25 cellular contexts compared by ENCODE assay signal in genomic region chr21:29870814-29871213, GRCh38.
DNase-seq lines count a peak whose midpoint lies in the region; ATAC-seq, FAIRE-seq and TF ChIP-seq lines count a peak whose summit lies in the region.
"Had no signal": no experiment of that assay in that cellular context is flagged by ENCODE, and none has a peak within 500 bp of the region (broad histone marks: within the 10 kb centered on the region; RNA-seq: fewer than 3 reads in every experiment).

No MANE protein-coding gene starts in this region.

- H3K4me1 ChIP-seq in H9 (ENCODE audit: insufficient read depth, low read length) (no peaks in the 10 kb centered on the region), H1 (replicated peaks in 1 of 4; ENCODE audit: control insufficient read depth in 3 of 4, insufficient read depth in 4 of 4, low read length in 3 of 4) (peaks cover 0 to 7% (median 1%) of the 10 kb centered on the region in 4 experiments; a peak in 4 of 7 replicates), neuronal stem cell (ENCODE audit: control insufficient read depth in 2 of 2, insufficient read depth in 1 of 2, low read depth in 1 of 2, low read length in 2 of 2) (peaks cover 0 to 2% of the 10 kb centered on the region in 2 donors)
- H3K4me1 ChIP-seq: SJCRH30 had no signal

- no peak overlapping the region for H2BK15ac ChIP-seq in H9 (ENCODE audit: low read depth, low read length)
- no peak overlapping the region for H2BK15ac ChIP-seq in H1 (ENCODE audit: low read length)
- H2BK15ac ChIP-seq in neuronal stem cell (ENCODE audit: low read length), result no peak overlapping the region

- H3K23ac ChIP-seq in H9 (ENCODE audit: insufficient read length, low read depth, low read length) (no peak overlapping the region), H1 (ENCODE audit: insufficient read length) (no peak overlapping the region), neuronal stem cell (ENCODE audit: low read depth, low read length, poor library complexity) (no peak overlapping the region)

- H4K8ac ChIP-seq in H9 (replicated peaks; ENCODE audit: insufficient read length, low read depth, low read length) (no peak overlapping the region), H1 (ENCODE audit: extremely low read depth, insufficient read depth, low read length) (no peak overlapping the region), neuronal stem cell (ENCODE audit: low read depth, low read length) (no peak overlapping the region)

- no peaks in the 10 kb centered on the region; the same call in 1 of the 2 replicates for H3K27me3 Mint-ChIP-seq in H9 (ENCODE audit: low read depth)
- H3K27me3 Mint-ChIP-seq in CD4-positive, alpha-beta T cell, result peaks cover 16% of the 10 kb centered on the region
- H3K27me3 Mint-ChIP-seq: CD4-positive, CD25-positive, alpha-beta regulatory T cell had no signal

- H3K4me2 ChIP-seq in H9 (ENCODE audit: insufficient read depth, insufficient read length, low read length), result no peak overlapping the region
- H3K4me2 ChIP-seq in H1 (ENCODE audit: insufficient read depth in 1 of 2, low read depth in 2 of 2, low read length in 2 of 2), result no peak overlapping the region; a peak in 1 of 4 replicates
- H3K4me2 ChIP-seq in neuronal stem cell (ENCODE audit: insufficient read depth, low read length, poor library complexity, severe bottlenecking), result no peak overlapping the region
- H3K4me2 ChIP-seq: BLaER1, PC-9 had no signal

- H3T11ph ChIP-seq in H9 (ENCODE audit: low read length), result no peak overlapping the region

- H3K9ac ChIP-seq in H9 (ENCODE audit: extremely low read depth, insufficient read length, low read length) (no peak overlapping the region), H1 (replicated peaks in 1 of 4; ENCODE audit: extremely low read depth in 1 of 4, low read depth in 3 of 4, low read length in 3 of 4) (no peak overlapping the region), neuronal stem cell (ENCODE audit: low read depth, low read length, poor library complexity) (no peak overlapping the region)
- H3K9ac ChIP-seq: BLaER1 had no signal

- no peak overlapping the region for H2AK5ac ChIP-seq in H9 (ENCODE audit: insufficient read length, low read length)
- no peak overlapping the region for H2AK5ac ChIP-seq in H1 (ENCODE audit: low read depth, low read length)
- no peak overlapping the region for H2AK5ac ChIP-seq in neuronal stem cell (ENCODE audit: low read depth, low read length)

- no peak for ATAC-seq in CD4-positive, alpha-beta T cell (ENCODE audit: poor library complexity)
- ATAC-seq: GM12878, HepG2, Right ventricle myocardium inferior, SK-N-SH treated with all-trans-retinoic acid at 6 μM for 48 hours had no signal

- H3K18ac ChIP-seq in H9 (ENCODE audit: insufficient read length, low read depth, low read length) (no peak overlapping the region), H1 (ENCODE audit: extremely low read depth, low read length) (no peak overlapping the region), neuronal stem cell (ENCODE audit: low read length) (no peak overlapping the region)

- intact Hi-C loops in CD4-positive, alpha-beta T cell (cut with DNase I, micrococcal nuclease), result no loop called here

- H3K4ac ChIP-seq in H9 (ENCODE audit: low read depth, low read length) (no peak overlapping the region), H1 (replicated peaks; ENCODE audit: insufficient read length, low read depth, low read length) (no peak overlapping the region), neuronal stem cell (ENCODE audit: low read length) (no peak overlapping the region)

- H3K23me2 ChIP-seq in H9 (ENCODE audit: insufficient read length, low read depth, low read length, poor library complexity, severe bottlenecking) (no peaks in the 10 kb centered on the region), H1 (ENCODE audit: low read depth, low read length) (no peaks in the 10 kb centered on the region; the same call in 1 of the 2 replicates)

- H4K5ac ChIP-seq in H9 (ENCODE audit: insufficient read length, low read depth, low read length) (no peak overlapping the region), H1 (ENCODE audit: insufficient read length, low read depth, low read length) (no peak overlapping the region)

- POLR2A ChIA-PET in H1 (lab: Charles Lee; ENCODE audit: partially characterized antibody), result no interaction called here
- POLR2A ChIA-PET in CD4-positive, alpha-beta T cell (lab: Charles Lee), result no interaction called here

- TF ChIP-seq EP300 in H1 (IDR thresholded peaks at IDR 0.05; ENCODE audit: borderline replicate concordance in 1 of 2, low read depth in 2 of 2, low read length in 2 of 2), result no peak

- H3K36me3 ChIP-seq in H1 (ENCODE audit: control insufficient read depth in 2 of 4, insufficient read depth in 4 of 4, low read length in 3 of 4) (no peaks in the 10 kb centered on the region), neuronal stem cell (replicated peaks in 1 of 2; ENCODE audit: control insufficient read depth in 2 of 2, insufficient read depth in 2 of 2, low read length in 2 of 2) (no peaks in the 10 kb centered on the region)
- H3K36me3 ChIP-seq: BLaER1, SJCRH30 had no signal

- FAIRE-seq in H1 (lab: Jason Lieb, UNC), result peak; percentile 50
- FAIRE-seq: GM12878, H54, HepG2 had no signal

- H3K27ac ChIP-seq in H9 (ENCODE audit: insufficient read length, low read depth, low read length) (no peak overlapping the region), H1 (ENCODE audit: low read depth, low read length) (no peak overlapping the region), neuronal stem cell (replicated peaks; ENCODE audit: low read length) (no peak overlapping the region)
- no peak overlapping the region for H3K27ac ChIP-seq in CD4-positive, alpha-beta T cell (ENCODE audit: low read depth, low read length)
- H3K27ac ChIP-seq: BLaER1, PC-9, SJCRH30 had no signal

- H3K9me3 ChIP-seq in H9 (ENCODE audit: control insufficient read depth, low read depth, low read length) (no peaks in the 10 kb centered on the region), H1 (ENCODE audit: insufficient read depth in 2 of 2, low read depth in 1 of 2, low read length in 1 of 2) (no peaks in the 10 kb centered on the region), neuronal stem cell (replicated peaks in 1 of 2; ENCODE audit: control insufficient read depth in 2 of 2, insufficient read depth in 1 of 2, low read depth in 1 of 2, low read length in 2 of 2) (peaks cover 0 to 3% of the 10 kb centered on the region in 2 donors)
- H3K9me3 ChIP-seq in CD4-positive, alpha-beta T cell (ENCODE audit: control insufficient read depth, low read length), result no peaks in the 10 kb centered on the region
- H3K9me3 ChIP-seq: BLaER1, SJCRH30 had no signal

- H4K20me1 ChIP-seq in H9 (ENCODE audit: control insufficient read depth, insufficient read depth, insufficient read length) (no peaks in the 10 kb centered on the region), H1 (replicated peaks in 1 of 2; ENCODE audit: control insufficient read depth in 1 of 2, insufficient read depth in 2 of 2, low read length in 2 of 2) (no peaks in the 10 kb centered on the region)
- H4K20me1 ChIP-seq: BLaER1 had no signal

- H3K79me1 ChIP-seq in H9 (ENCODE audit: insufficient read depth, low read depth, low read length, poor library complexity, severe bottlenecking), result no peaks in the 10 kb centered on the region
- no peaks in the 10 kb centered on the region for H3K79me1 ChIP-seq in H1 (ENCODE audit: low read depth, low read length)
- peaks cover 1% of the 10 kb centered on the region for H3K79me1 ChIP-seq in neuronal stem cell (ENCODE audit: low read depth, low read length)

- H3K4me1 Mint-ChIP-seq in H9, result peaks cover 27 to 35% of the 10 kb centered on the region in 2 experiments
- H3K4me1 Mint-ChIP-seq in CD4-positive, alpha-beta T cell (ENCODE audit: low read depth), result no peaks in the 10 kb centered on the region
- H3K4me1 Mint-ChIP-seq: CD4-positive, CD25-positive, alpha-beta regulatory T cell had no signal

- no peak overlapping the region for H4K91ac ChIP-seq in H9 (ENCODE audit: insufficient read length, low read depth, low read length)
- no peak overlapping the region for H4K91ac ChIP-seq in H1 (replicated peaks; ENCODE audit: insufficient read length, low read length)
- peak overlapping the region; percentile 56 for H4K91ac ChIP-seq in neuronal stem cell (ENCODE audit: low read depth, low read length, poor library complexity)

- no peak for TF ChIP-seq POLR2A in H1 (IDR thresholded peaks at IDR 0.05; ENCODE audit: control extremely low read depth in 1 of 2, low read depth in 2 of 2, low read length in 2 of 2)

- H2BK20ac ChIP-seq in H9 (ENCODE audit: low read depth, low read length, poor library complexity, severe bottlenecking), result no peak overlapping the region
- no peak overlapping the region for H2BK20ac ChIP-seq in H1 (ENCODE audit: low read length)

- H3K4me3 Mint-ChIP-seq in H9, result no peak overlapping the region
- H3K4me3 Mint-ChIP-seq in CD4-positive, alpha-beta T cell, result no peak overlapping the region
- H3K4me3 Mint-ChIP-seq: CD4-positive, CD25-positive, alpha-beta regulatory T cell had no signal

- H3K27me3 ChIP-seq in H9 (ENCODE audit: insufficient read depth, low read length) (no peaks in the 10 kb centered on the region), H1 (replicated peaks in 1 of 4; ENCODE audit: control insufficient read depth in 3 of 4, extremely low read depth in 1 of 4, insufficient read depth in 3 of 4, low read length in 3 of 4) (no peaks in the 10 kb centered on the region), neuronal stem cell (ENCODE audit: control insufficient read depth in 3 of 3, insufficient read depth in 3 of 3, low read depth in 1 of 3, low read length in 3 of 3) (no peaks in the 10 kb centered on the region)
- H3K27me3 ChIP-seq in CD4-positive, alpha-beta T cell (ENCODE audit: control insufficient read depth, insufficient read depth, low read length), result no peaks in the 10 kb centered on the region
- H3K27me3 ChIP-seq: BLaER1, SJCRH30 had no signal

- no peaks in the 10 kb centered on the region for H3K79me2 ChIP-seq in H9 (ENCODE audit: insufficient read depth, low read length)
- no peaks in the 10 kb centered on the region for H3K79me2 ChIP-seq in H1 (ENCODE audit: control insufficient read depth in 1 of 2, insufficient read depth in 2 of 2, low read length in 2 of 2)

- H3K36me3 Mint-ChIP-seq in H9 (ENCODE audit: insufficient read depth in 1 of 3, low read depth in 3 of 3), result peaks cover 0 to 9% (median 9%) of the 10 kb centered on the region in 3 experiments; a peak in 5 of 7 replicates
- H3K36me3 Mint-ChIP-seq in CD4-positive, alpha-beta T cell (ENCODE audit: low read depth), result no peaks in the 10 kb centered on the region
- H3K36me3 Mint-ChIP-seq: CD4-positive, CD25-positive, alpha-beta regulatory T cell had no signal

- CTCF ChIA-PET in H1 (lab: Charles Lee; ENCODE audit: partially characterized antibody), result interaction anchor here (0.9 to 1.1 kb wide), 2 partner anchors 16 to 21 kb away, joined by 3 to 4 read pairs; no protein-coding TSS in a partner anchor
- CTCF ChIA-PET in CD4-positive, alpha-beta T cell (lab: Charles Lee), result no interaction called here

- WGBS in H9 (ENCODE audit: extremely low coverage, insufficient read length, low lambda C conversion rate), result no CpG with 5 or more reads among the region's 6 CpGs
- 46% methylated on average over 6 of the region's 6 CpGs; no CpG with 5 or more reads in 1 of the 2 experiments for WGBS in H1 (ENCODE audit: extremely low coverage in 1 of 2, insufficient coverage in 1 of 2, insufficient read length in 1 of 2, insufficient replicate concordance in 2 of 2, low coverage in 1 of 2, low lambda C conversion rate in 2 of 2, missing lambda C conversion rate in 1 of 2), 2 experiments
- WGBS in neuronal stem cell (ENCODE audit: extremely low coverage in 2 of 2, insufficient read length in 2 of 2, insufficient replicate concordance in 1 of 2), 2 donors, result no CpG with 5 or more reads among the region's 6 CpGs

- H2BK120ac ChIP-seq in H9 (ENCODE audit: low read depth, low read length, poor library complexity, severe bottlenecking), result no peak overlapping the region
- no peak overlapping the region for H2BK120ac ChIP-seq in H1 (replicated peaks; ENCODE audit: low read depth, low read length)
- H2BK120ac ChIP-seq in neuronal stem cell (ENCODE audit: low read depth, low read length), result no peak overlapping the region

- no peak overlapping the region for H3K56ac ChIP-seq in H9 (ENCODE audit: insufficient read length, low read depth, low read length)
- H3K56ac ChIP-seq in H1 (replicated peaks; ENCODE audit: insufficient read length, low read depth, low read length), result no peak overlapping the region

- TF ChIP-seq CTCF in H9 (conservative IDR thresholded peaks at IDR 0.05) (no peak), H1 (IDR thresholded peaks at IDR 0.05; ENCODE audit: control extremely low read depth in 1 of 3, insufficient read depth in 1 of 3, low read depth in 1 of 3, low read length in 3 of 3) (no peak)
- TF ChIP-seq CTCF in CD4-positive, alpha-beta T cell (IDR thresholded peaks at IDR 0.05), result no peak

- H2AFZ ChIP-seq in H9 (ENCODE audit: low read length) (no peak overlapping the region), H1 (ENCODE audit: low read length) (peak overlapping the region; percentile 17), neuronal stem cell (ENCODE audit: low read length) (no peak overlapping the region)
- H2AFZ ChIP-seq: PC-9 had no signal

- DNase-seq in H9 (peak; percentile 70), H1 (ENCODE audit: low read depth in 1 of 2, low spot score in 2 of 2) (no peak), iPS-NIHi11 (ENCODE audit: low spot score) (peak; percentile 12), neuronal stem cell (ENCODE audit: low spot score) (no peak), OCI-M1 (lab: John Stamatoyannopoulos, UW) (no peak), putamen (ENCODE audit: low spot score) (no peak)
- no peak for DNase-seq in CD4-positive, alpha-beta T cell
- DNase-seq: CD4-positive, CD25-positive, alpha-beta regulatory T cell; COR-L47; GDM1; Kasumi-1; NCI-H1092 treated with DMSO at 0.1 percent for 48 hours; NCI-H1436; NCI-H187; NCI-H446; NCI-H524 treated with DMSO at 0.1 percent for 48 hours; NCI-H774; PC-9; SJCRH30 had no signal

- no peak overlapping the region for H3K14ac ChIP-seq in H9 (ENCODE audit: insufficient read depth, low read length)
- H3K14ac ChIP-seq in H1 (ENCODE audit: insufficient read length), result no peak overlapping the region
- no peak overlapping the region for H3K14ac ChIP-seq in neuronal stem cell (ENCODE audit: low read length)

- H3K27ac Mint-ChIP-seq in H9, result peak overlapping the region in 2 of 3 experiments; percentile 19 to 40; a peak in 4 of 7 replicates
- H3K27ac Mint-ChIP-seq in CD4-positive, alpha-beta T cell, result no peak overlapping the region
- H3K27ac Mint-ChIP-seq: CD4-positive, CD25-positive, alpha-beta regulatory T cell had no signal

- H3K4me3 ChIP-seq in H1 (ENCODE audit: extremely low read depth in 1 of 4, insufficient read depth in 2 of 4, low read depth in 3 of 4, low read length in 4 of 4), result no peak overlapping the region
- H3K4me3 ChIP-seq in neuronal stem cell (ENCODE audit: low read length in 2 of 2), result peak overlapping the region in 1 of 2 donors; percentile 14
- H3K4me3 ChIP-seq: BLaER1, GM12878, PC-9, SJCRH30 had no signal

- H2BK12ac ChIP-seq in H9 (ENCODE audit: insufficient read length, low read depth, low read length), result no peak overlapping the region
- H2BK12ac ChIP-seq in H1 (ENCODE audit: low read depth, low read length), result no peak overlapping the region
- no peak overlapping the region for H2BK12ac ChIP-seq in neuronal stem cell (ENCODE audit: low read length)

- H3K9me3 Mint-ChIP-seq in H9, result peaks cover 3 to 7% of the 10 kb centered on the region in 2 experiments; a peak in 3 of 5 replicates
- no peaks in the 10 kb centered on the region for H3K9me3 Mint-ChIP-seq in CD4-positive, alpha-beta T cell
- H3K9me3 Mint-ChIP-seq: CD4-positive, CD25-positive, alpha-beta regulatory T cell had no signal

- H2BK5ac ChIP-seq in H9 (ENCODE audit: insufficient read length, low read length), result no peak overlapping the region
- H2BK5ac ChIP-seq in H1 (ENCODE audit: low read depth, low read length), result no peak overlapping the region
- no peak overlapping the region for H2BK5ac ChIP-seq in neuronal stem cell (ENCODE audit: low read length)

- no peak for TF ChIP-seq RAD21 in H1 (IDR thresholded peaks at IDR 0.05 in 1 of 2, conservative IDR thresholded peaks at IDR 0.05 in 1 of 2; ENCODE audit: low read depth in 2 of 2, low read length in 2 of 2)

Comparison
In these comparisons a context has a peak if more than half of its experiments do, and no peak if none do; other contexts are left out.
1. DNase-seq: peak in H9 (single experiment) and iPS-NIHi11 (single experiment); none in H1 (0 of 2), neuronal stem cell (single experiment), CD4-positive, alpha-beta T cell (0 of 10), OCI-M1 (single experiment) and putamen (single experiment).